In genomic region chr1:31151402-31151801, GRCh38 we compare ENCODE assay signal across 19 cellular contexts.
"Had no signal": no experiment of that assay in that cellular context is flagged by ENCODE, and none has a peak within 500 bp of the region (broad histone marks: within the 10 kb centered on the region; RNA-seq: fewer than 3 reads in every experiment).

No MANE protein-coding gene starts in this region.

- H3K4me2 ChIP-seq: neural progenitor cell had no signal

- H2AFZ ChIP-seq: parathyroid adenoma had no signal

- H3K9ac ChIP-seq: neural progenitor cell, parathyroid adenoma had no signal

- H3K4me1 ChIP-seq: parathyroid adenoma, right lobe of liver had no signal

- H3K36me3 ChIP-seq: neural progenitor cell, right lobe of liver, suprapubic skin, transverse colon, vagina had no signal

- H3K4me3 ChIP-seq: coronary artery, lung, neural progenitor cell, right lobe of liver, suprapubic skin, transverse colon, vagina had no signal

- H3K27me3 ChIP-seq: neural progenitor cell, right lobe of liver, suprapubic skin, transverse colon, vagina had no signal

- H3K79me2 ChIP-seq: parathyroid adenoma had no signal

- H3K27ac ChIP-seq: coronary artery, neural progenitor cell, parathyroid adenoma, right lobe of liver, suprapubic skin, transverse colon, vagina had no signal

- DNase-seq: dermis blood vessel endothelial cell; effector memory CD4-positive, alpha-beta T cell; midbrain; naive thymus-derived CD4-positive, alpha-beta T cell; right lobe of liver; small intestine; stimulated activated CD4-positive, alpha-beta T cell treated with anti-CD3 and anti-CD28 coated beads, Interleukin-15, amount 100 ng/mL, for 24 hours; stimulated activated CD4-positive, alpha-beta T cell treated with anti-CD3 and anti-CD28 coated beads, Interleukin-2, amount 100 ng/mL, for 48 hours; stimulated activated naive B cell treated with anti-CD40 and anti-IgM and Interleukin-4, amounts not matched to agents 10 μg/mL and 1 μg/mL and 100 μg/mL, for 72 hours; transverse colon had no signal

- H3K9me3 ChIP-seq: right lobe of liver, suprapubic skin, transverse colon, vagina had no signal

- FAIRE-seq: endothelial cell of umbilical vein, frontal cortex, keratinocyte, small intestine had no signal
